ENCODE assay signal across 21 cellular contexts in the genomic region with DNA sequence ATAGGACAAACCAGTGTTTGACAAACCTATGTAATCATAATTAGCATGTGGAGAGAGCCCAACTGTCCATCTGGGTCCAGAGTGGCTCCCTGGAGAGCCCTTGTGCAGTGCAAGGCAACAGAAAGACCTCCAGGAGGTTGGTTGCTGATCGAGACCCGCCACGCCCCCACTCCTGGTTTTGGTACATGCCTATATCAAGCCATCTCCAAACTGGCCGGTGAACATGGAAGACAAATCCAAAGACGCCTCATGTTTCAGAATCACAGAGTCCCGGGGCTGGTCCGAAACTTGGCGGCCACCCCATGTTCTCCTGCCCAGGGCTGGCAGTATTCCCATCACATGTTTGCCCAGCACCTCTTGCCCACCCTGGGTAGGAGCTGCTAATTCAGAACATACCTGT.
"Had no signal": no experiment of that assay in that cellular context is flagged by ENCODE, and none has a peak within 500 bp of the region (broad histone marks: within the 10 kb centered on the region; RNA-seq: fewer than 3 reads in every experiment).

No MANE protein-coding gene starts in this region.

- H3K27ac Mint-ChIP-seq: activated CD4-positive, alpha-beta T cell treated with anti-CD3 and anti-CD28 coated beads, Interleukin-2, amount 10 ng/mL, durations not matched to agents 7 days and 5 days; activated CD8-positive, alpha-beta T cell treated with anti-CD3 and anti-CD28 coated beads for 36 hours; activated naive CD8-positive, alpha-beta T cell; activated T-cell treated with anti-CD3 and anti-CD28 coated beads, Interleukin-2, amount 50 U/mL, for 24 hours; activated T-helper 2 cell treated with anti-CD3 and anti-CD28 coated beads, Interferon-gamma antibody, Interleukin-2, Interleukin-4, amounts not matched to agents 10 μg/mL and 5 μg/mL and 100 μg/mL, durations not matched to agents 14 hours and 24 hours and 36 hours; naive thymus-derived CD4-positive, alpha-beta T cell; T-cell; T-helper 2 cell treated with Interferon-gamma antibody and Interleukin-4, amounts not matched to agents 5 μg/mL and 100 μg/mL, for 36 hours had no signal

- H3K36me3 Mint-ChIP-seq: activated naive CD8-positive, alpha-beta T cell; naive thymus-derived CD4-positive, alpha-beta T cell; T-cell had no signal

- H3K36me3 ChIP-seq: gastroesophageal sphincter, upper lobe of left lung had no signal

- H3K4me3 Mint-ChIP-seq: activated CD4-positive, alpha-beta T cell treated with anti-CD3 and anti-CD28 coated beads, Interleukin-2, amount 10 ng/mL, durations not matched to agents 7 days and 5 days; activated CD8-positive, alpha-beta T cell treated with anti-CD3 and anti-CD28 coated beads for 36 hours; activated naive CD8-positive, alpha-beta T cell; activated T-cell treated with anti-CD3 and anti-CD28 coated beads, Interleukin-2, amount 50 U/mL, for 24 hours; naive thymus-derived CD4-positive, alpha-beta T cell; T-cell; T-helper 2 cell treated with Interferon-gamma antibody and Interleukin-4, amounts not matched to agents 5 μg/mL and 100 μg/mL, for 36 hours had no signal

- H3K4me3 ChIP-seq: coronary artery, gastroesophageal sphincter, upper lobe of left lung had no signal

- H3K4me1 Mint-ChIP-seq: activated CD4-positive, alpha-beta T cell treated with anti-CD3 and anti-CD28 coated beads, Interleukin-2, amount 10 ng/mL, durations not matched to agents 7 days and 5 days; T-cell had no signal

- DNase-seq: activated CD4-positive, alpha-beta T cell treated with anti-CD3 and anti-CD28 coated beads, Interleukin-2, amount 10 ng/mL, durations not matched to agents 7 days and 5 days; activated CD4-positive, CD25-positive, alpha-beta regulatory T cell treated with anti-CD3 and anti-CD28 coated beads, Interleukin-2, amount 50 U/mL, for 72 hours; activated CD8-positive, alpha-beta T cell treated with anti-CD3 and anti-CD28 coated beads for 36 hours; activated naive CD4-positive, alpha-beta T cell; activated T-cell treated with anti-CD3 and anti-CD28 coated beads, Interleukin-2, amount 50 U/mL, for 24 hours; left colon; mesendoderm; naive thymus-derived CD4-positive, alpha-beta T cell; stimulated activated CD4-positive, alpha-beta T cell treated with anti-CD3 and anti-CD28 coated beads, Interleukin-4, amount 100 ng/mL, for 24 hours; stimulated activated naive CD4-positive, alpha-beta T cell treated with Interleukin-2 at 50 U/mL for 16 hours; T-cell; upper lobe of left lung had no signal

- H3K9me3 ChIP-seq: gastroesophageal sphincter, upper lobe of left lung had no signal

- FAIRE-seq: astrocyte, islet of Langerhans had no signal

- H3K27me3 ChIP-seq: upper lobe of left lung had no signal

- H3K27ac ChIP-seq: coronary artery, epithelial cell of prostate, gastroesophageal sphincter, upper lobe of left lung, WERI-Rb-1 had no signal

- H3K4me1 ChIP-seq: gastroesophageal sphincter, upper lobe of left lung had no signal

- H3K9me3 Mint-ChIP-seq: activated CD4-positive, alpha-beta T cell treated with anti-CD3 and anti-CD28 coated beads, Interleukin-2, amount 10 ng/mL, durations not matched to agents 7 days and 5 days; activated CD8-positive, alpha-beta T cell treated with anti-CD3 and anti-CD28 coated beads for 36 hours; activated T-cell treated with anti-CD3 and anti-CD28 coated beads, Interleukin-2, amount 50 U/mL, for 24 hours; activated T-helper 2 cell treated with anti-CD3 and anti-CD28 coated beads, Interferon-gamma antibody, Interleukin-2, Interleukin-4, amounts not matched to agents 10 μg/mL and 5 μg/mL and 100 μg/mL, durations not matched to agents 14 hours and 24 hours and 36 hours; naive thymus-derived CD4-positive, alpha-beta T cell; T-cell; T-helper 2 cell treated with Interferon-gamma antibody and Interleukin-4, amounts not matched to agents 5 μg/mL and 100 μg/mL, for 36 hours had no signal
